Comparison of ENCODE assay signal across 8 cellular contexts in the genomic region with DNA sequence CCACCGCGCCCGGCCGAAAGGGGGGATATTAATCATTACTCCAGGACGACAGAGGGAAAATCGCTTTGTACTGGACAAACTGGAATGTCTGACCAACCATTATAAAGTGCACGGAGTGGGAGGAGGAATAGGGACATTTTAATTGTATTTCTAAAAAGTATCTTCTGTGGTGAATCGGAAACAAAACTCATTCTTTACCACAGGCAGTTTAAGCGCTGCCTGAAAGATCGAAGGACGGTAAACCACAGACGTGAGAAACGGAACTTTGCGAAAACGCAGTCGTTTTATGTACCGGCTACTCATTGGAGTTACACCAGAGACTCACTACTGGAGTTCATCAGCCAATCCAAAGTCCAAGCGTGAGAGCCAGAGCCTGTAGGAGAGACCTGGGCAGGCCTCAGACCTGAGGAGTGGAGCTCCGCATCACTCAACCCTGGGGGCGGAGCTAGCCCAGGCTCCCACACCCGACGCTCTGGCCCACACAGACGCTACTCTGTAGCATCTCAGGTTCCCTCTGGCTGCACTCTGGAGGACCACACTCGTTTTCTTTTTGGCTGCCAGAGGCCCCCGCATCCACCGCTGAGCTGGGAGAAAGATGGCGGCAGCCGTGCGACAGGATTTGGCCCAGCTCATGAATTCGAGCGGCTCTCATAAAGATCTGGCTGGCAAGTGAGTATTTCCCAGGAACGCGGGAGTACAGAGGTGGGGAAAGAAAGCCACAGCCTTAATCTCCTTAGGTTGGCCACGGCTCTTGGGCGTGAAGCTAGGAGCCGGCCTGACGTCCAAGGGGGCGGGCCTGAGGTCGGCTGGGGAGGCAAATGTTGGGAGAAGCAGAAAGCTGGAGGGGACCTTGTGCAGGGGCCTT. TPM values are rescaled to one million over a fixed set of nuclear protein-coding genes. Genes with fewer than 3 reads are reported as not detected.
DNase-seq lines count a peak whose midpoint lies in the region; ATAC-seq, FAIRE-seq and TF ChIP-seq lines count a peak whose summit lies in the region.

A gene (plus strand): TSS at position 554 of the 865 bp plus-strand sequence. CDS start 42 bp downstream, at position 596.

- H3K79me2 ChIP-seq in DND-41 (ENCODE audit: insufficient read depth, low read length) (peaks cover 48% of the 10 kb centered on the region), Karpas-422 (ENCODE audit: low read length) (peaks cover 46% of the 10 kb centered on the region)

- peak within 1 kb of the TSS; percentile 98 for H3K27ac ChIP-seq in DND-41 (ENCODE audit: low read length)
- H3K27ac ChIP-seq in Karpas-422 (ENCODE audit: low read length): peak within 1 kb of the TSS; percentile 84
- H3K27ac ChIP-seq in muscle layer of colon (ENCODE audit: low read depth, low read length): peak within 1 kb of the TSS; percentile 94

- H3K27me3 Mint-ChIP-seq in activated T-cell treated with anti-CD3 and anti-CD28 coated beads, Interleukin-2, amount 50 U/mL, for 72 hours (ENCODE audit: low read depth): no peaks in the 10 kb centered on the region

- H3K9me3 Mint-ChIP-seq in activated T-cell treated with anti-CD3 and anti-CD28 coated beads, Interleukin-2, amount 50 U/mL, for 72 hours: no peaks in the 10 kb centered on the region

- H3K4me2 ChIP-seq in DND-41 (ENCODE audit: insufficient read depth, low read length): peak within 1 kb of the TSS; percentile 98
- peak within 1 kb of the TSS; percentile 77 for H3K4me2 ChIP-seq in Karpas-422 (ENCODE audit: low read depth, low read length, poor library complexity, severe bottlenecking)

- no peaks in the 10 kb centered on the region for H3K27me3 ChIP-seq in DND-41 (ENCODE audit: insufficient read depth, low read length, poor library complexity)
- H3K27me3 ChIP-seq in Karpas-422 (ENCODE audit: low read length): no peaks in the 10 kb centered on the region
- H3K27me3 ChIP-seq in muscle layer of colon (ENCODE audit: control insufficient read depth in 1 of 2, insufficient read depth in 2 of 2, low read length in 2 of 2): no peaks in the 10 kb centered on the region

- H3K9ac ChIP-seq in DND-41 (ENCODE audit: low read depth, low read length) (peak within 1 kb of the TSS; percentile 84), Karpas-422 (ENCODE audit: low read length) (peak within 1 kb of the TSS; percentile 84), muscle layer of colon (ENCODE audit: low read length) (peak within 1 kb of the TSS; percentile 73)

- H3K4me1 ChIP-seq in DND-41 (ENCODE audit: insufficient read depth, low read length) (peaks cover 40% of the 10 kb centered on the region), Karpas-422 (ENCODE audit: low read length) (peaks cover 21% of the 10 kb centered on the region), muscle layer of colon (ENCODE audit: insufficient read depth, low read length) (peaks cover 17% of the 10 kb centered on the region)

- H2AFZ ChIP-seq in DND-41 (ENCODE audit: low read depth, low read length) (peak within 1 kb of the TSS; percentile 98), Karpas-422 (ENCODE audit: low read length) (no peak within 1 kb of the TSS; the same call in 1 of the 2 replicates)

- H3K4me3 Mint-ChIP-seq in activated T-cell treated with anti-CD3 and anti-CD28 coated beads, Interleukin-2, amount 50 U/mL, for 72 hours: peak within 1 kb of the TSS; percentile 96 to 97

- peaks cover 30% of the 10 kb centered on the region for H3K4me1 Mint-ChIP-seq in activated T-cell treated with anti-CD3 and anti-CD28 coated beads, Interleukin-2, amount 50 U/mL, for 72 hours (ENCODE audit: low read depth)

- peak; percentile 94 for FAIRE-seq in RCC 7860 (lab: Jason Lieb, UNC)

- TF ChIP-seq CTCF in DND-41 (IDR thresholded peaks at IDR 0.05; ENCODE audit: borderline replicate concordance, extremely low read depth, low read length, poor library complexity, severe bottlenecking): peak; percentile 4

- peaks cover 0 to 2% of the 10 kb centered on the region in 2 donors for H3K36me3 Mint-ChIP-seq in activated T-cell treated with anti-CD3 and anti-CD28 coated beads, Interleukin-2, amount 50 U/mL, for 72 hours (ENCODE audit: insufficient read depth in 2 of 2)

- DNase-seq in DND-41: peak; percentile 98
- DNase-seq in Karpas-422: peak; percentile 97
- peak; percentile 99 for DNase-seq in RCC 7860 (ENCODE audit: low spot score)
- peak; percentile 94 to 97 for DNase-seq in activated T-cell treated with anti-CD3 and anti-CD28 coated beads, Interleukin-2, amount 50 U/mL, for 72 hours
- DNase-seq in stimulated activated CD8-positive, alpha-beta memory T cell treated with anti-CD3 and anti-CD28 coated beads, Interleukin-7, amount 100 ng/mL, for 24 hours (ENCODE audit: low read depth): peak; percentile 80

- H3K4me3 ChIP-seq in DND-41 (ENCODE audit: low read depth in 1 of 2, low read length in 2 of 2) (peak within 1 kb of the TSS; percentile 93 to 97), Karpas-422 (ENCODE audit: low read length) (peak within 1 kb of the TSS; percentile 89), muscle layer of colon (ENCODE audit: low read depth in 1 of 2, low read length in 2 of 2) (peak within 1 kb of the TSS; percentile 78 to 79)

- H3K9me3 ChIP-seq in DND-41 (ENCODE audit: insufficient read depth, low read length, severe bottlenecking) (no peaks in the 10 kb centered on the region), Karpas-422 (ENCODE audit: low read length) (no peaks in the 10 kb centered on the region), muscle layer of colon (ENCODE audit: low read length) (no peaks in the 10 kb centered on the region)

- peak within 1 kb of the TSS; percentile 96 for H3K27ac Mint-ChIP-seq in activated T-cell treated with anti-CD3 and anti-CD28 coated beads, Interleukin-2, amount 50 U/mL, for 72 hours

- H3K36me3 ChIP-seq in DND-41 (ENCODE audit: insufficient read depth, low read length) (no peaks in the 10 kb centered on the region), Karpas-422 (ENCODE audit: insufficient read depth, low read length) (no peaks in the 10 kb centered on the region), muscle layer of colon (ENCODE audit: insufficient read depth, low read length) (no peaks in the 10 kb centered on the region)

- peak; percentile 96 for ATAC-seq in DND-41 (ENCODE audit: insufficient read depth, low read depth)
- ATAC-seq in GM21825 (IDR thresholded peaks at IDR 0.05; ENCODE audit: unreplicated experiment): peak; percentile 98
- ATAC-seq in activated T-cell treated with anti-CD3 and anti-CD28 coated beads, Interleukin-2, amount 50 U/mL, for 72 hours (replicated peaks in 1 of 2): peak; percentile 98 to 99
- peak; percentile 100 for ATAC-seq in esophagus mucosa

- no peaks in the 10 kb centered on the region for H3K9me2 ChIP-seq in Karpas-422 (replicated peaks; ENCODE audit: insufficient read depth, low read length)

- H4K20me1 ChIP-seq in DND-41 (ENCODE audit: insufficient read depth, low read length) (peaks cover 4% of the 10 kb centered on the region; the same call in 1 of the 2 replicates), Karpas-422 (ENCODE audit: insufficient read depth, low read depth, low read length) (no peaks in the 10 kb centered on the region)

RNA-seq across cellular contexts. Expression of the gene that starts here (rescaled TPM):
- 37.6 and 42.7 TPM in 2 replicates for total RNA-seq in Karpas-422 (2014; rRNA removed; shearing (Covaris generic); ENCODE audit: low replicate concordance)
- 10 to 100 TPM; 28.9 to 29.3 TPM for total RNA-seq in activated T-cell treated with anti-CD3 and anti-CD28 coated beads, Interleukin-2, amount 50 U/mL, for 72 hours
- 24.6 TPM for total RNA-seq in esophagus mucosa

Comparison
In these comparisons a context has a peak if more than half of its experiments do, and no peak if none do; other contexts are left out.
1. Peak in every context shown above with its lines: DNase-seq, ATAC-seq, H3K4me3 ChIP-seq and H3K27ac ChIP-seq.